Comparison of ENCODE assay signal across 12 cellular contexts in the genomic region with DNA sequence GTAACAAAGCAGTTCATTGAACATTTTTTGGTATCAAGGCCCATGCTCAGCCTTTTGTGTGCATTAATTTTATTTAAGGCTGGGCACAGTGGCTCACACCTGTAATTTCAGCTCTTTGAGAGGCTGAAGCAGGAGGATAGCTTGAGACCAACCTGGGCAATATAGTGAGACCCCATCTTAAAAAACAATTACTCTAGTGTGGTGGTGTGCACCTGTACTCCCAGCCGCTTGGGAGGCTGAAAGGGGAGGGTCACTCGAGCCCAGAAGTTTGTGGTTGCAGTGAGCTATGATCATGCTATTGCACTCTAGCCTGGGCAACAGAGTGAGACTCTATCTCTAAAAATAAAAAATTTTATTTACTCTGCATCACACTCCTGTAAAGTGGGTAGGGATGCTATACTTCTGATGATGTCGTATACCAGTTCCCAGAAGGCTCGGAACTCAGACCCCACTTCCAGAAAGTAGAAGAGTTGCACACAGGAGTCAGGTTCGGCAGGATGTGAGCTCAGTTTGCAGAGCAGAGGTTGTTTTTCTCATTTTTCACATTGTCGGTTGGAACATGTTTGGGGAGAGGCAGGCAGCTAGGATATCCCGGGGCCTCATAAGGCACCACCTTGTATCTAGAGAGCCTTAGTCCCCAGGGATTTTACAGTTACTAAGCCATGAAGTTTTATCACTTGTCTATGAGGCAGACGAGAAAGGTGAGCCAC.
A peak's percentile ranks its signal among the peaks of the same experiment; 100 is the strongest.
DNase-seq lines count a peak whose midpoint lies in the region; ATAC-seq lines count a peak whose summit lies in the region.
"Had no signal": no experiment of that assay in that cellular context is flagged by ENCODE, and none has a peak within 500 bp of the region (broad histone marks: within the 10 kb centered on the region; RNA-seq: fewer than 3 reads in every experiment).

No MANE protein-coding gene starts in this region.

- H3K4me1 ChIP-seq in BLaER1 treated with 17β-estradiol and CSF1 and Interleukin-3, amounts not matched to agents 10 nM and 100 nM, result peaks cover 81 to 100% (median 99%) of the 10 kb centered on the region in 10 experiments
- H3K4me1 ChIP-seq in naive thymus-derived CD4-positive, alpha-beta T cell (ENCODE audit: control insufficient read depth in 2 of 2, insufficient read depth in 2 of 2, low read length in 2 of 2), result no peaks in the 10 kb centered on the region

- peaks cover 2% of the 10 kb centered on the region for H3K9me3 Mint-ChIP-seq in activated naive CD8-positive, alpha-beta T cell treated with anti-CD3 and anti-CD28 coated beads for 36 hours
- H3K9me3 Mint-ChIP-seq in naive thymus-derived CD4-positive, alpha-beta T cell, result peaks cover 0 to 4% (median 0%) of the 10 kb centered on the region in 11 donors

- H3K27me3 ChIP-seq in BLaER1 treated with 17β-estradiol and CSF1 and Interleukin-3, amounts not matched to agents 10 nM and 100 nM, result no peaks in the 10 kb centered on the region
- no peaks in the 10 kb centered on the region for H3K27me3 ChIP-seq in naive thymus-derived CD4-positive, alpha-beta T cell (ENCODE audit: control insufficient read depth in 2 of 2, insufficient read depth in 2 of 2, low read length in 2 of 2)
- H3K27me3 ChIP-seq: ovary had no signal

- peak overlapping the region; percentile 24 to 64 (median 51); a peak in 18 of 20 replicates for H3K4me3 ChIP-seq in BLaER1 treated with 17β-estradiol and CSF1 and Interleukin-3, amounts not matched to agents 10 nM and 100 nM
- no peak overlapping the region for H3K4me3 ChIP-seq in naive thymus-derived CD4-positive, alpha-beta T cell (ENCODE audit: low read length)
- H3K4me3 ChIP-seq: ovary had no signal

- intact Hi-C loops in naive thymus-derived CD4-positive, alpha-beta T cell (cut with micrococcal nuclease), result no loop called here

- no peaks in the 10 kb centered on the region for H3K9me3 ChIP-seq in BLaER1 treated with 17β-estradiol and CSF1 and Interleukin-3, amounts not matched to agents 10 nM and 100 nM (replicated peaks in 1 of 11)
- no peaks in the 10 kb centered on the region for H3K9me3 ChIP-seq in naive thymus-derived CD4-positive, alpha-beta T cell (ENCODE audit: control insufficient read depth in 2 of 3, low read length in 3 of 3)
- H3K9me3 ChIP-seq: ovary had no signal

- H4K20me1 ChIP-seq in BLaER1 treated with 17β-estradiol and CSF1 and Interleukin-3, amounts not matched to agents 10 nM and 100 nM, result peaks cover 0 to 66% (median 20%) of the 10 kb centered on the region in 11 experiments; a peak in 13 of 22 replicates

- H3K36me3 ChIP-seq in BLaER1 treated with 17β-estradiol and CSF1 and Interleukin-3, amounts not matched to agents 10 nM and 100 nM, result peaks cover 0 to 50% (median 2%) of the 10 kb centered on the region in 11 experiments; a peak in 9 of 22 replicates
- no peaks in the 10 kb centered on the region for H3K36me3 ChIP-seq in naive thymus-derived CD4-positive, alpha-beta T cell (ENCODE audit: control insufficient read depth in 2 of 3, insufficient read depth in 3 of 3, low read length in 3 of 3)
- H3K36me3 ChIP-seq: ovary had no signal

- H3K27me3 Mint-ChIP-seq in activated naive CD8-positive, alpha-beta T cell treated with anti-CD3 and anti-CD28 coated beads for 36 hours, result no peaks in the 10 kb centered on the region
- no peaks in the 10 kb centered on the region for H3K27me3 Mint-ChIP-seq in naive thymus-derived CD4-positive, alpha-beta T cell

- POLR2A ChIA-PET in naive thymus-derived CD4-positive, alpha-beta T cell (lab: Charles Lee), result no interaction called here

- H3K4me3 Mint-ChIP-seq in activated naive CD8-positive, alpha-beta T cell treated with anti-CD3 and anti-CD28 coated beads for 36 hours, result no peak overlapping the region
- H3K4me3 Mint-ChIP-seq in naive thymus-derived CD4-positive, alpha-beta T cell, result peak overlapping the region in 3 of 10 donors; percentile 46 to 81 (median 53)

- CTCF ChIA-PET in naive thymus-derived CD4-positive, alpha-beta T cell (lab: Charles Lee), result no interaction called here

- peaks cover 57% of the 10 kb centered on the region for H3K4me1 Mint-ChIP-seq in activated naive CD8-positive, alpha-beta T cell treated with anti-CD3 and anti-CD28 coated beads for 36 hours
- H3K4me1 Mint-ChIP-seq in naive thymus-derived CD4-positive, alpha-beta T cell, result peaks cover 24 to 57% (median 45%) of the 10 kb centered on the region in 7 donors

- peak; percentile 2 for ATAC-seq in GM18502 (IDR thresholded peaks at IDR 0.05; ENCODE audit: poor library complexity, unreplicated experiment)
- ATAC-seq in naive thymus-derived CD4-positive, alpha-beta T cell, result no peak
- ATAC-seq: SK-N-SH treated with all-trans-retinoic acid at 6 μM for 48 hours had no signal

- peaks cover 44% of the 10 kb centered on the region for H3K36me3 Mint-ChIP-seq in activated naive CD8-positive, alpha-beta T cell treated with anti-CD3 and anti-CD28 coated beads for 36 hours
- H3K36me3 Mint-ChIP-seq in naive thymus-derived CD4-positive, alpha-beta T cell, result peaks cover 0 to 49% (median 11%) of the 10 kb centered on the region in 5 donors

- peak overlapping the region; percentile 3 to 76 (median 65); a peak in 21 of 22 replicates for H3K27ac ChIP-seq in BLaER1 treated with 17β-estradiol and CSF1 and Interleukin-3, amounts not matched to agents 10 nM and 100 nM
- H3K27ac ChIP-seq in naive thymus-derived CD4-positive, alpha-beta T cell (ENCODE audit: low read depth, low read length), result no peak overlapping the region

- peak overlapping the region; percentile 52 for H3K27ac Mint-ChIP-seq in activated naive CD8-positive, alpha-beta T cell treated with anti-CD3 and anti-CD28 coated beads for 36 hours
- H3K27ac Mint-ChIP-seq in naive thymus-derived CD4-positive, alpha-beta T cell, result peak overlapping the region in 8 of 9 donors; percentile 3 to 84 (median 48)

- H3K9ac ChIP-seq in BLaER1 treated with 17β-estradiol and CSF1 and Interleukin-3, amounts not matched to agents 10 nM and 100 nM, result peak overlapping the region; percentile 46 to 68 (median 62); a peak in 20 of 22 replicates

- H3K4me2 ChIP-seq in BLaER1 treated with 17β-estradiol and CSF1 and Interleukin-3, amounts not matched to agents 10 nM and 100 nM, result peak overlapping the region; percentile 78 to 97 (median 89)

- DNase-seq in activated naive CD8-positive, alpha-beta T cell treated with anti-CD3 and anti-CD28 coated beads for 36 hours, result no peak
- DNase-seq in naive thymus-derived CD4-positive, alpha-beta T cell, result no peak
- DNase-seq in SW480 (ENCODE audit: low spot score) (no peak), globus pallidus (ENCODE audit: low spot score) (no peak), foreskin melanocyte (no peak), NCI-H1092 treated with DMSO at 0.1 percent for 48 hours (lab: John Stamatoyannopoulos, UW) (no peak)
- DNase-seq: activated CD8-positive, alpha-beta memory T cell treated with anti-CD3 and anti-CD28 coated beads, Interleukin-2, amount 50 U/mL, for 48 hours; central memory CD4-positive, alpha-beta T cell; ovary had no signal
